In genomic region chr17:68238894-68239293, GRCh38 we compare ENCODE assay signal across 11 cellular contexts. TPM values are rescaled to one million over a fixed set of nuclear protein-coding genes. Genes with fewer than 3 reads are reported as not detected.
DNase-seq lines count a peak whose midpoint lies in the region; ATAC-seq and TF ChIP-seq lines count a peak whose summit lies in the region.
"Had no signal": no experiment of that assay in that cellular context is flagged by ENCODE, and none has a peak within 500 bp of the region (broad histone marks: within the 10 kb centered on the region; RNA-seq: fewer than 3 reads in every experiment).

No MANE protein-coding gene starts in this region.

- peak overlapping the region; percentile 99 for H3K27ac Mint-ChIP-seq in activated CD8-positive, alpha-beta memory T cell treated with anti-CD3 and anti-CD28 coated beads, Interleukin-2, amount 10 ng/mL, durations not matched to agents 7 days and 5 days
- peak overlapping the region; percentile 81 to 98 for H3K27ac Mint-ChIP-seq in stimulated activated naive CD8-positive, alpha-beta T cell treated with anti-CD3 and anti-CD28 coated beads, Interleukin-15, amount 100 ng/mL, for 72 hours

- intact Hi-C loops in colonic mucosa (cut with DNase I) (no loop called here), esophagus muscularis mucosa (cut with DNase I) (no loop called here)

- whole genome bisulfite sequencing in esophagus muscularis mucosa: 76% methylated on average over 3 of the region's 3 CpGs

- CTCF ChIA-PET in activated CD8-positive, alpha-beta memory T cell treated with anti-CD3 and anti-CD28 coated beads, Interleukin-2, amount 10 ng/mL, durations not matched to agents 7 days and 5 days (lab: Charles Lee): interaction anchor here (1.2 to 3.9 kb wide), 4 partner anchors 15 to 65 kb away, joined by 3 to 20 read pairs (median 6); partner anchors contain the start of genes ARSG and SLC16A6

- TF ChIP-seq CTCF in colonic mucosa (IDR thresholded peaks at IDR 0.05): no peak
- TF ChIP-seq CTCF in esophagus muscularis mucosa (IDR thresholded peaks at IDR 0.05): no peak

- H3K9ac ChIP-seq in Karpas-422 (ENCODE audit: low read length) (peak overlapping the region; percentile 76), colonic mucosa (ENCODE audit: low read depth in 2 of 2, low read length in 2 of 2) (no peak overlapping the region)

- H3K27me3 ChIP-seq in Karpas-422 (ENCODE audit: low read length): no peaks in the 10 kb centered on the region
- H3K27me3 ChIP-seq in colonic mucosa: no peaks in the 10 kb centered on the region
- no peaks in the 10 kb centered on the region for H3K27me3 ChIP-seq in esophagus muscularis mucosa

- H2AFZ ChIP-seq in Karpas-422 (ENCODE audit: low read length): no peak overlapping the region

- ATAC-seq in activated CD8-positive, alpha-beta memory T cell treated with anti-CD3 and anti-CD28 coated beads, Interleukin-2, amount 10 ng/mL, durations not matched to agents 7 days and 5 days: peak; percentile 13
- peak; percentile 70 for ATAC-seq in stimulated activated naive CD8-positive, alpha-beta T cell treated with anti-CD3 and anti-CD28 coated beads, Interleukin-15, amount 100 ng/mL, for 72 hours
- no peak for ATAC-seq in GM19395 (IDR thresholded peaks at IDR 0.05; ENCODE audit: unreplicated experiment)

- H3K27ac ChIP-seq in Karpas-422 (ENCODE audit: low read length): peak overlapping the region; percentile 100
- peak overlapping the region; percentile 47 for H3K27ac ChIP-seq in colonic mucosa
- H3K27ac ChIP-seq in esophagus muscularis mucosa (replicated peaks in 1 of 4): peak overlapping the region in 1 of 4 donors; percentile 71

- H3K9me3 ChIP-seq in Karpas-422 (ENCODE audit: low read length) (no peaks in the 10 kb centered on the region), colonic mucosa (no peaks in the 10 kb centered on the region), esophagus muscularis mucosa (no peaks in the 10 kb centered on the region)
- H3K9me3 ChIP-seq: thoracic aorta had no signal

- no peak for TF ChIP-seq EP300 in esophagus muscularis mucosa (IDR thresholded peaks at IDR 0.05)

- peaks cover 43% of the 10 kb centered on the region for H3K79me2 ChIP-seq in Karpas-422 (ENCODE audit: low read length)

- H3K4me3 ChIP-seq in Karpas-422 (ENCODE audit: low read length) (peak overlapping the region; percentile 58), colonic mucosa (no peak overlapping the region), esophagus muscularis mucosa (no peak overlapping the region)
- H3K4me3 ChIP-seq: thoracic aorta had no signal

- peaks cover 64% of the 10 kb centered on the region for H3K4me1 Mint-ChIP-seq in activated CD8-positive, alpha-beta memory T cell treated with anti-CD3 and anti-CD28 coated beads, Interleukin-2, amount 10 ng/mL, durations not matched to agents 7 days and 5 days
- peaks cover 60% of the 10 kb centered on the region for H3K4me1 Mint-ChIP-seq in stimulated activated naive CD8-positive, alpha-beta T cell treated with anti-CD3 and anti-CD28 coated beads, Interleukin-15, amount 100 ng/mL, for 72 hours

- no peaks in the 10 kb centered on the region for H4K20me1 ChIP-seq in Karpas-422 (ENCODE audit: insufficient read depth, low read depth, low read length)

- no peaks in the 10 kb centered on the region for H3K36me3 ChIP-seq in Karpas-422 (ENCODE audit: insufficient read depth, low read length)
- no peaks in the 10 kb centered on the region for H3K36me3 ChIP-seq in colonic mucosa
- H3K36me3 ChIP-seq in esophagus muscularis mucosa: no peaks in the 10 kb centered on the region
- H3K36me3 ChIP-seq: thoracic aorta had no signal

- peak overlapping the region; percentile 76 for H3K4me3 Mint-ChIP-seq in activated CD8-positive, alpha-beta memory T cell treated with anti-CD3 and anti-CD28 coated beads, Interleukin-2, amount 10 ng/mL, durations not matched to agents 7 days and 5 days
- H3K4me3 Mint-ChIP-seq in stimulated activated naive CD8-positive, alpha-beta T cell treated with anti-CD3 and anti-CD28 coated beads, Interleukin-15, amount 100 ng/mL, for 72 hours: peak overlapping the region; percentile 88 to 90

- no peaks in the 10 kb centered on the region for H3K27me3 Mint-ChIP-seq in activated CD8-positive, alpha-beta memory T cell treated with anti-CD3 and anti-CD28 coated beads, Interleukin-2, amount 10 ng/mL, durations not matched to agents 7 days and 5 days
- no peaks in the 10 kb centered on the region for H3K27me3 Mint-ChIP-seq in stimulated activated naive CD8-positive, alpha-beta T cell treated with anti-CD3 and anti-CD28 coated beads, Interleukin-15, amount 100 ng/mL, for 72 hours

- H3K36me3 Mint-ChIP-seq in activated CD8-positive, alpha-beta memory T cell treated with anti-CD3 and anti-CD28 coated beads, Interleukin-2, amount 10 ng/mL, durations not matched to agents 7 days and 5 days: peaks cover 17% of the 10 kb centered on the region

- H3K4me2 ChIP-seq in Karpas-422 (ENCODE audit: low read depth, low read length, poor library complexity, severe bottlenecking): peak overlapping the region; percentile 86

- peak; percentile 62 for DNase-seq in activated CD8-positive, alpha-beta memory T cell treated with anti-CD3 and anti-CD28 coated beads, Interleukin-2, amount 10 ng/mL, durations not matched to agents 7 days and 5 days
- no peak for DNase-seq in activated CD8-positive, alpha-beta memory T cell treated with anti-CD3 and anti-CD28 coated beads, Interleukin-2, amount 50 U/mL, for 48 hours
- DNase-seq in Karpas-422 (peak; percentile 66), colonic mucosa (no peak), NCI-H2196 (lab: John Stamatoyannopoulos, UW; ENCODE audit: unreplicated experiment) (no peak), esophagus muscularis mucosa (ENCODE audit: extremely low spot score) (no peak)
- DNase-seq in stimulated activated naive CD8-positive, alpha-beta T cell treated with anti-CD3 and anti-CD28 coated beads, Interleukin-15, amount 100 ng/mL, for 72 hours: peak in 1 of 2 donors; percentile 62
- DNase-seq: ACHN, NCI-H1048 had no signal

- H3K4me1 ChIP-seq in Karpas-422 (ENCODE audit: low read length) (peaks cover 68% of the 10 kb centered on the region), colonic mucosa (no peaks in the 10 kb centered on the region), esophagus muscularis mucosa (no peaks in the 10 kb centered on the region)

- no peak for TF ChIP-seq POLR2A in esophagus muscularis mucosa (IDR thresholded peaks at IDR 0.05; ENCODE audit: low read depth)

- H3K9me2 ChIP-seq in Karpas-422 (replicated peaks; ENCODE audit: insufficient read depth, low read length): no peaks in the 10 kb centered on the region

- H3K9me3 Mint-ChIP-seq in activated CD8-positive, alpha-beta memory T cell treated with anti-CD3 and anti-CD28 coated beads, Interleukin-2, amount 10 ng/mL, durations not matched to agents 7 days and 5 days (ENCODE audit: low read depth): no peaks in the 10 kb centered on the region
- H3K9me3 Mint-ChIP-seq in stimulated activated naive CD8-positive, alpha-beta T cell treated with anti-CD3 and anti-CD28 coated beads, Interleukin-15, amount 100 ng/mL, for 72 hours: no peaks in the 10 kb centered on the region

RNA-seq across cellular contexts. Expression of gene AMZ2, which starts 8.9 kb away (rescaled TPM):
- 100 to 1,000 TPM; 106 to 107 TPM for total RNA-seq in activated CD8-positive, alpha-beta memory T cell treated with anti-CD3 and anti-CD28 coated beads, Interleukin-2, amount 10 ng/mL, durations not matched to agents 7 days and 5 days
- 66.7 and 136 TPM in 2 replicates for total RNA-seq in Karpas-422 (2014; rRNA removed; shearing (Covaris generic); ENCODE audit: low replicate concordance)
- total RNA-seq in colonic mucosa (10 to 100 TPM; 31.5 to 44.1 TPM), esophagus muscularis mucosa (10 to 100 TPM; 38.2 to 69.9 (median 60.1) TPM)

RNA-seq across cellular contexts. Expression of gene SLC16A6, which starts 52.0 kb away (rescaled TPM):
- total RNA-seq in activated CD8-positive, alpha-beta memory T cell treated with anti-CD3 and anti-CD28 coated beads, Interleukin-2, amount 10 ng/mL, durations not matched to agents 7 days and 5 days: 10 to 100 TPM in 1 of 2 experiments, 1 to 10 TPM in 1; 6.0 to 10.7 TPM
- 44.7 and 59.9 TPM in 2 replicates for total RNA-seq in Karpas-422 (2014; rRNA removed; shearing (Covaris generic); ENCODE audit: low replicate concordance)
- under 1 TPM; 0.15 to 0.19 TPM for total RNA-seq in colonic mucosa
- total RNA-seq in esophagus muscularis mucosa: under 1 TPM in 3 of 4 donors, not detected in 1; 0.33 to 0.42 (median 0.34) TPM

RNA-seq across cellular contexts. Expression of gene ARSG, which starts 52.4 kb away (rescaled TPM):
- total RNA-seq in activated CD8-positive, alpha-beta memory T cell treated with anti-CD3 and anti-CD28 coated beads, Interleukin-2, amount 10 ng/mL, durations not matched to agents 7 days and 5 days: 10 to 100 TPM; 12.5 to 24.6 TPM
- 47.1 and 63.2 TPM in 2 replicates for total RNA-seq in Karpas-422 (2014; rRNA removed; shearing (Covaris generic); ENCODE audit: low replicate concordance)
- under 1 TPM; 0.24 to 0.79 TPM for total RNA-seq in colonic mucosa
- 1 to 10 TPM; 1.7 to 4.9 (median 2.8) TPM for total RNA-seq in esophagus muscularis mucosa

Comparison
In these comparisons a context has a peak if more than half of its experiments do, and no peak if none do; other contexts are left out.
1. DNase-seq: peak in activated CD8-positive, alpha-beta memory T cell treated with anti-CD3 and anti-CD28 coated beads, Interleukin-2, amount 10 ng/mL, durations not matched to agents 7 days and 5 days (single experiment) and Karpas-422 (single experiment); none in activated CD8-positive, alpha-beta memory T cell treated with anti-CD3 and anti-CD28 coated beads, Interleukin-2, amount 50 U/mL, for 48 hours (single experiment), colonic mucosa (single experiment), NCI-H2196 (single experiment) and esophagus muscularis mucosa (single experiment).
2. RNA of gene SLC16A6, which starts 52.0 kb away (total RNA-seq): 44.7 to 59.9 TPM in Karpas-422 and 6.0 to 10.7 TPM in activated CD8-positive, alpha-beta memory T cell treated with anti-CD3 and anti-CD28 coated beads, Interleukin-2, amount 10 ng/mL, durations not matched to agents 7 days and 5 days; 0.33 to 0.42 TPM in esophagus muscularis mucosa and 0.15 to 0.19 TPM in colonic mucosa; every median in the first group is over 4 times any median in the second.